In the genomic region with DNA sequence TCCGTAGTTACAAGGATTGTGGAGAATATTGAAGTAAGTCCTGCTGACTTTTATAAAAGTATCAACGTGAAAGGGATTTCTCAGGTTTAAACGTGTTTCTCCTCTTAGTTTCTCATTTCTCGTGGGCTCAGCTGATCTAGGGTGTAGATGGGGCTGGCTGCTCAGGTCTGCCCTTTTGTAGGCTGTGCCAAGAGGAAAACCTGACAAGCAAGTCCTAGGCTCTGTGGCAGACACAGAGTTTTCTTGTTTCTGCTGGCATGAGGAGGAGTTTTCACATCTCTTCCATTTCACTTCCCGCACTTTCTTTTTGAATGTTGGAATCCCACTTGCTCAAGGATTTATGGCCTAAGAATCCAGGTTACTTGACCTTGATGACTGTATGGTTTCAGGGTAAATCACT, we compare ENCODE assay signal across 23 cellular contexts. TPM values are rescaled to one million over a fixed set of nuclear protein-coding genes. Genes with fewer than 3 reads are reported as not detected.
DNase-seq lines count a peak whose midpoint lies in the region; ATAC-seq and TF ChIP-seq lines count a peak whose summit lies in the region.
"Had no signal": no experiment of that assay in that cellular context is flagged by ENCODE, and none has a peak within 500 bp of the region (broad histone marks: within the 10 kb centered on the region; RNA-seq: fewer than 3 reads in every experiment).

No MANE protein-coding gene starts in this region.

- TF ChIP-seq POLR2A in breast epithelium (IDR thresholded peaks at IDR 0.05), result no peak
- TF ChIP-seq POLR2A in esophagus squamous epithelium (IDR thresholded peaks at IDR 0.05), result no peak

- H3K27ac ChIP-seq in breast epithelium (peak overlapping the region; percentile 59 to 73), esophagus squamous epithelium (peak overlapping the region; percentile 54 to 83 (median 72)), tibial artery (peak overlapping the region; percentile 68 to 74), neural progenitor cell (no peak overlapping the region)
- H3K27ac ChIP-seq: A549, GM23248, RWPE1 had no signal

- no peak overlapping the region for H3K4me3 Mint-ChIP-seq in neural progenitor cell
- H3K4me3 Mint-ChIP-seq: CD4-positive, alpha-beta memory T cell; H9; HFFc6 had no signal

- peaks cover 9% of the 10 kb centered on the region for H3K36me3 Mint-ChIP-seq in neural progenitor cell

- 50 to 51% methylated on average over 5 of the region's 5 CpGs for WGBS in esophagus squamous epithelium, 2 donors

- no peaks in the 10 kb centered on the region for H3K27me3 Mint-ChIP-seq in neural progenitor cell (ENCODE audit: insufficient read depth, low read depth)
- H3K27me3 Mint-ChIP-seq: CD4-positive, alpha-beta memory T cell had no signal

- H3K9me3 ChIP-seq in breast epithelium, result no peaks in the 10 kb centered on the region
- H3K9me3 ChIP-seq in esophagus squamous epithelium, result no peaks in the 10 kb centered on the region
- H3K9me3 ChIP-seq in tibial artery, result no peaks in the 10 kb centered on the region
- no peaks in the 10 kb centered on the region for H3K9me3 ChIP-seq in neural progenitor cell (ENCODE audit: low read depth)
- H3K9me3 ChIP-seq: A549, BE2C, Caco-2, SK-N-SH had no signal

- no peaks in the 10 kb centered on the region for H3F3A ChIP-seq in neural progenitor cell (ENCODE audit: low read depth)

- DNase-seq in LNCaP clone FGC (ENCODE audit: low read depth), result peak; percentile 67
- peak in 1 of 2 donors; percentile 48 for DNase-seq in breast epithelium (ENCODE audit: low spot score in 2 of 2)
- DNase-seq in esophagus squamous epithelium (lab: John Stamatoyannopoulos, UW), result no peak
- no peak for DNase-seq in tibial artery
- DNase-seq in neural progenitor cell (ENCODE audit: low spot score), result no peak
- DNase-seq in DMS153 treated with DMSO at 0.1 percent for 48 hours (lab: John Stamatoyannopoulos, UW; ENCODE audit: unreplicated experiment), result no peak
- DNase-seq in anterior cingulate cortex (lab: John Stamatoyannopoulos, UW), result no peak
- DNase-seq: BE2C, H9, HFFc6, KG1, MV-4-11, NCI-H1694 treated with DMSO at 0.1 percent for 48 hours, NCI-H2081 treated with DMSO at 0.1 percent for 48 hours, NCI-H69, SHP77 treated with DMSO at 0.1 percent for 48 hours had no signal

- H3K9me3 Mint-ChIP-seq in neural progenitor cell, result no peaks in the 10 kb centered on the region
- H3K9me3 Mint-ChIP-seq: CD4-positive, alpha-beta memory T cell; H9; HFFc6 had no signal

- no peaks in the 10 kb centered on the region for H3K4me1 ChIP-seq in breast epithelium
- H3K4me1 ChIP-seq in esophagus squamous epithelium, result peaks cover 0 to 37% (median 10%) of the 10 kb centered on the region in 3 donors
- H3K4me1 ChIP-seq in tibial artery, result peaks cover 0 to 35% (median 22%) of the 10 kb centered on the region in 4 donors
- H3K4me1 ChIP-seq in neural progenitor cell, result no peaks in the 10 kb centered on the region
- H3K4me1 ChIP-seq: A549, BE2C, Caco-2 had no signal

- ATAC-seq in GM21381 (IDR thresholded peaks at IDR 0.05; ENCODE audit: unreplicated experiment), result no peak

- no peaks in the 10 kb centered on the region for H3K79me2 ChIP-seq in neural progenitor cell (ENCODE audit: low read depth)

- H3K27me3 ChIP-seq in breast epithelium (no peaks in the 10 kb centered on the region), esophagus squamous epithelium (no peaks in the 10 kb centered on the region), tibial artery (no peaks in the 10 kb centered on the region), neural progenitor cell (no peaks in the 10 kb centered on the region)
- H3K27me3 ChIP-seq: BE2C had no signal

- H3K27ac Mint-ChIP-seq in neural progenitor cell, result no peak overlapping the region
- H3K27ac Mint-ChIP-seq: HFFc6 had no signal

- no peak overlapping the region for H3K9ac ChIP-seq in neural progenitor cell
- H3K9ac ChIP-seq: GM23248, SK-N-SH had no signal

- peaks cover 3% of the 10 kb centered on the region for H3K4me1 Mint-ChIP-seq in neural progenitor cell

- H3K4me3 ChIP-seq in LNCaP clone FGC (ENCODE audit: low read depth, low read length) (no peak overlapping the region), breast epithelium (no peak overlapping the region), esophagus squamous epithelium (no peak overlapping the region), tibial artery (no peak overlapping the region), neural progenitor cell (no peak overlapping the region)
- H3K4me3 ChIP-seq: A549, GM23248 had no signal

- H4K20me1 ChIP-seq in neural progenitor cell (ENCODE audit: low read depth), result no peaks in the 10 kb centered on the region

- H2AFZ ChIP-seq in neural progenitor cell (replicated peaks), result no peak overlapping the region
- H2AFZ ChIP-seq: GM23248 had no signal

- intact Hi-C loops in breast epithelium (cut with DNase I; ENCODE audit: low total_unique reads), result no loop called here
- intact Hi-C loops in esophagus squamous epithelium (cut with DNase I), result no loop called here
- intact Hi-C loops in tibial artery (cut with DNase I; ENCODE audit: low total_unique reads), result no loop called here

- no peak for TF ChIP-seq CTCF in LNCaP clone FGC (IDR thresholded peaks at IDR 0.05; ENCODE audit: control insufficient read depth, extremely low read depth, insufficient read depth)
- TF ChIP-seq CTCF in breast epithelium (IDR thresholded peaks at IDR 0.05), result no peak
- no peak for TF ChIP-seq CTCF in esophagus squamous epithelium (IDR thresholded peaks at IDR 0.05)
- no peak for TF ChIP-seq CTCF in tibial artery (IDR thresholded peaks at IDR 0.05)
- no peak for TF ChIP-seq CTCF in neural progenitor cell (IDR thresholded peaks at IDR 0.05)

- peaks cover 7% of the 10 kb centered on the region for H3K36me3 ChIP-seq in breast epithelium
- H3K36me3 ChIP-seq in esophagus squamous epithelium, result peaks cover 5 to 96% (median 13%) of the 10 kb centered on the region in 3 donors
- H3K36me3 ChIP-seq in tibial artery, result peaks cover 44 to 63% (median 50%) of the 10 kb centered on the region in 3 donors
- H3K36me3 ChIP-seq in neural progenitor cell, result peaks cover 9% of the 10 kb centered on the region
- H3K36me3 ChIP-seq: BE2C had no signal

- H3K4me2 ChIP-seq in neural progenitor cell, result no peak overlapping the region
- H3K4me2 ChIP-seq: A549, SK-N-SH had no signal

RNA-seq across cellular contexts. Expression of gene VPS13D, which starts 14.8 kb away (rescaled TPM):
- total RNA-seq in breast epithelium, result 100 to 1,000 TPM in 1 of 3 donors, 10 to 100 TPM in 2; 73.9 to 115 (median 96.4) TPM
- total RNA-seq in esophagus squamous epithelium, result 100 to 1,000 TPM in 1 of 4 donors, 10 to 100 TPM in 3; 42.5 to 103 (median 59.8) TPM
- 15.1 and 16.4 TPM in 2 replicates for total RNA-seq in neural progenitor cell (ENCODE audit: low replicate concordance)
